In the genomic region with DNA sequence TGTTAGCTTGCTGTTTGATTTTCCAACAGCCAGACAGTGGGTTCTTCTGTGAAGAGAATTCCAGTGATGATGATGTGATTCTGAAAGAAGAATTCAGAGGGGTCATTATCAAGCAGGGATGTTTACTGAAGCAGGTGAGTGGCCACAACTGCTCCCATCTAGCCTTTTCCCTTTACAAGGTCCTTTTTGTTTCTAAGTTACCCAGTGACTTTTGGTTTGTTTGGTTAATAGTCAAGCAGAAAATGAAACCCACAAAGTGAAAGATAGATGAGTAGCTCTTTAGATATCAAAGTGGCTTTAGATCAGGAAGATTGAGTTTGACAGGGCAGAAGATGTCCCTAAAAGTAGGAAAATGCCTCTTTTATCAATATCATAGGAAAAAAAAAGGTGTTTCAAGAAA, we compare ENCODE assay signal across 12 cellular contexts. TPM values are rescaled to one million over a fixed set of nuclear protein-coding genes. Genes with fewer than 3 reads are reported as not detected.
DNase-seq lines count a peak whose midpoint lies in the region; ATAC-seq, FAIRE-seq and TF ChIP-seq lines count a peak whose summit lies in the region.
"Had no signal": no experiment of that assay in that cellular context is flagged by ENCODE, and none has a peak within 500 bp of the region (broad histone marks: within the 10 kb centered on the region; RNA-seq: fewer than 3 reads in every experiment).

No MANE protein-coding gene starts in this region.

- in situ Hi-C loops in HepG2 (cut with HindIII; ENCODE audit: extremely low pct_ligation_motif_present, low pct_unique_long_range_greater_than_20kb) = no loop called here

- H3K27ac ChIP-seq in HepG2 (ENCODE audit: extremely low read length, insufficient read depth, low read length) (no peak overlapping the region), right lobe of liver (no peak overlapping the region)

- TF ChIP-seq EP300 in HepG2 (IDR thresholded peaks at IDR 0.05; ENCODE audit: low read depth in 2 of 2, low read length in 2 of 2) (no peak), HepG2 (CRISPR knock-in tag; IDR thresholded peaks at IDR 0.05; ENCODE audit: borderline replicate concordance) (no peak)

- peaks cover 3% of the 10 kb centered on the region for H3K36me3 Mint-ChIP-seq in activated CD8-positive, alpha-beta T cell treated with anti-CD3 and anti-CD28 coated beads, Interleukin-2, amount 10 ng/mL, durations not matched to agents 7 days and 5 days (ENCODE audit: low read depth)

- H3K4me3 Mint-ChIP-seq in activated CD8-positive, alpha-beta T cell treated with anti-CD3 and anti-CD28 coated beads, Interleukin-2, amount 10 ng/mL, durations not matched to agents 7 days and 5 days = peak overlapping the region; percentile 42

- H3K9me3 Mint-ChIP-seq in activated CD8-positive, alpha-beta T cell treated with anti-CD3 and anti-CD28 coated beads, Interleukin-2, amount 10 ng/mL, durations not matched to agents 7 days and 5 days (ENCODE audit: insufficient read depth) = no peaks in the 10 kb centered on the region

- no peaks in the 10 kb centered on the region for H4K20me1 ChIP-seq in HepG2 (ENCODE audit: insufficient read depth, low read length)

- H3K79me2 ChIP-seq in HepG2 (ENCODE audit: insufficient read depth, low read length) = no peaks in the 10 kb centered on the region

- no peak for TF ChIP-seq CTCF in HepG2 (CRISPR knock-in tag; IDR thresholded peaks at IDR 0.05)
- no peak for TF ChIP-seq CTCF in right lobe of liver (IDR thresholded peaks at IDR 0.05)
- no peak for TF ChIP-seq CTCF in GM20000 (IDR thresholded peaks at IDR 0.05; ENCODE audit: extremely low read depth, missing control alignments)

- BruUV-seq in HepG2 (replicated peaks; lab: Mats Ljungman, UMichigan) = no TSS peak

- no peaks in the 10 kb centered on the region for H3K36me3 ChIP-seq in HepG2 (replicated peaks in 1 of 2; ENCODE audit: control insufficient read depth in 1 of 2, insufficient read depth in 2 of 2, low read length in 2 of 2)
- H3K36me3 ChIP-seq in right lobe of liver = no peaks in the 10 kb centered on the region
- H3K36me3 ChIP-seq: stomach had no signal

- no peak for FAIRE-seq in HepG2 (lab: Jason Lieb, UNC)
- FAIRE-seq: K562 had no signal

- peaks cover 0 to 9% of the 10 kb centered on the region in 2 experiments; a peak in 1 of 5 replicates for H3K27me3 ChIP-seq in HepG2 (ENCODE audit: control insufficient read depth in 1 of 2, insufficient read depth in 2 of 2, low read length in 2 of 2)
- H3K27me3 ChIP-seq in right lobe of liver = no peaks in the 10 kb centered on the region
- H3K27me3 ChIP-seq: stomach had no signal

- TF ChIP-seq RAD21 in HepG2 (CRISPR knock-in tag; IDR thresholded peaks at IDR 0.05) = no peak

- no peaks in the 10 kb centered on the region for H3K9me3 ChIP-seq in HepG2 (ENCODE audit: low read length)
- H3K9me3 ChIP-seq in right lobe of liver = no peaks in the 10 kb centered on the region
- H3K9me3 ChIP-seq: stomach had no signal

- H3K4me1 ChIP-seq in HepG2 (ENCODE audit: insufficient read depth, low read length) (0 out of 2 replicates have a peak, but pooled peaks cover 5% of the 10 kb centered on the region), right lobe of liver (no peaks in the 10 kb centered on the region)

- peak overlapping the region; percentile 84 for H3K27ac Mint-ChIP-seq in activated CD8-positive, alpha-beta T cell treated with anti-CD3 and anti-CD28 coated beads, Interleukin-2, amount 10 ng/mL, durations not matched to agents 7 days and 5 days

- DNase-seq in HepG2 (ENCODE audit: low spot score) (peak; percentile 15), right lobe of liver (no peak), germinal center (ENCODE audit: low spot score) (no peak), GM20000 (ENCODE audit: low spot score) (no peak), cerebellum (ENCODE audit: low spot score) (no peak)
- no peak for DNase-seq in activated CD8-positive, alpha-beta T cell treated with anti-CD3 and anti-CD28 coated beads, Interleukin-2, amount 10 ng/mL, durations not matched to agents 7 days and 5 days
- DNase-seq: activated CD4-positive, alpha-beta T cell treated with anti-CD3 and anti-CD28 coated beads for 1 hour; stomach had no signal

- no peak overlapping the region for H2AFZ ChIP-seq in HepG2 (ENCODE audit: low read length)

- no peak for TF ChIP-seq POLR2A in HepG2 (IDR thresholded peaks at IDR 0.05; ENCODE audit: insufficient read depth in 1 of 2, low read depth in 2 of 2, low read length in 2 of 2)
- no peak for TF ChIP-seq POLR2A in right lobe of liver (IDR thresholded peaks at IDR 0.05)

- H3K27me3 Mint-ChIP-seq in activated CD8-positive, alpha-beta T cell treated with anti-CD3 and anti-CD28 coated beads, Interleukin-2, amount 10 ng/mL, durations not matched to agents 7 days and 5 days (ENCODE audit: low read depth) = peaks cover 13% of the 10 kb centered on the region

- CTCF ChIA-PET in HepG2 (lab: Yijun Ruan, JAX; ENCODE audit: low intra/inter-chr PET ratio, low total read pairs) = no interaction called here
- CTCF ChIA-PET in activated CD8-positive, alpha-beta T cell treated with anti-CD3 and anti-CD28 coated beads, Interleukin-2, amount 10 ng/mL, durations not matched to agents 7 days and 5 days (lab: Charles Lee) = interaction anchor here (0.7 to 3.4 kb wide), 6 partner anchors 14 to 53 kb away, joined by 3 to 22 read pairs (median 3); no protein-coding TSS in a partner anchor

- no peak overlapping the region for H3K4me2 ChIP-seq in HepG2 (ENCODE audit: low read depth, low read length)

- H3K9ac ChIP-seq in HepG2 (ENCODE audit: insufficient read depth, low read depth, low read length) = no peak overlapping the region

- peaks cover 37% of the 10 kb centered on the region for H3K4me1 Mint-ChIP-seq in activated CD8-positive, alpha-beta T cell treated with anti-CD3 and anti-CD28 coated beads, Interleukin-2, amount 10 ng/mL, durations not matched to agents 7 days and 5 days (ENCODE audit: low read depth)

- ATAC-seq in HepG2 (no peak), right lobe of liver (no peak), HG02981 (IDR thresholded peaks at IDR 0.05; ENCODE audit: unreplicated experiment) (peak; percentile 39), GM19035 (IDR thresholded peaks at IDR 0.05; ENCODE audit: unreplicated experiment) (no peak)
- peak; percentile 34 for ATAC-seq in activated CD8-positive, alpha-beta T cell treated with anti-CD3 and anti-CD28 coated beads, Interleukin-2, amount 10 ng/mL, durations not matched to agents 7 days and 5 days
- ATAC-seq: K562 had no signal

- no peak overlapping the region for H3K4me3 ChIP-seq in HepG2 (replicated peaks in 1 of 3; ENCODE audit: insufficient read depth in 1 of 3, low read depth in 2 of 3, low read length in 3 of 3)
- no peak overlapping the region for H3K4me3 ChIP-seq in right lobe of liver
- H3K4me3 ChIP-seq: K562, stomach had no signal

- intact Hi-C loops in HepG2 (cut with micrococcal nuclease; ENCODE audit: unreplicated experiment) = no loop called here
- intact Hi-C loops in right lobe of liver (cut with DNase I) = no loop called here

- POLR2A ChIA-PET in HepG2 (lab: Yijun Ruan, JAX) = no interaction called here
- POLR2A ChIA-PET in activated CD8-positive, alpha-beta T cell treated with anti-CD3 and anti-CD28 coated beads, Interleukin-2, amount 10 ng/mL, durations not matched to agents 7 days and 5 days (lab: Charles Lee) = interaction anchor here (0.7 to 2.5 kb wide), 5 partner anchors 9 to 936 kb away, joined by 3 to 9 read pairs (median 4); partner anchors contain the start of gene PPP3R1

TF ChIP-seq in HepG2, 621 proteins besides CTCF, POLR2A, EP300 and RAD21 (continues in another document):
- TF ChIP-seq KDM5A (IDR thresholded peaks at IDR 0.05; ENCODE audit: borderline replicate concordance, low read length) (no peak), GATA4 (IDR thresholded peaks at IDR 0.05; ENCODE audit: borderline replicate concordance, low read depth) (no peak), ZKSCAN1 (IDR thresholded peaks at IDR 0.05; ENCODE audit: low read length) (no peak)

RNA-seq across cellular contexts. Expression of gene PLEK, which starts 23.3 kb away (rescaled TPM):
- not detected in 2 replicates for total RNA-seq in HepG2 (2016; rRNA removed; fragmentation: Illumina TruSeq; extraction: Trizol)
- total RNA-seq in HepG2 (2016; cell fraction: cytosol; rRNA removed; fragmentation: Illumina TruSeq; extraction: Trizol; ENCODE audit: low read depth) = not detected in 2 replicates
- not detected in 2 replicates for total RNA-seq in HepG2 (2016; cell fraction: insoluble cytoplasmic fraction; rRNA removed; fragmentation: Illumina TruSeq; extraction: Trizol)
- not detected in 2 replicates for total RNA-seq in HepG2 (2016; cell fraction: membrane; rRNA removed; fragmentation: Illumina TruSeq; extraction: Trizol)
- total RNA-seq in HepG2 (2016; cell fraction: nucleus; rRNA removed; fragmentation: Illumina TruSeq; extraction: Trizol) = not detected in 2 replicates
- 0.05 TPM in 1 of 2 replicates, not detected in the other for polyA plus RNA-seq in HepG2 (2011; rRNA removed)
- polyA plus RNA-seq in HepG2 (2011; cell fraction: cytosol; rRNA removed) = 0.04 TPM in 2 replicates
- polyA plus RNA-seq in HepG2 (2011; cell fraction: nucleus; rRNA removed) = 0.12 TPM in 1 of 2 replicates, not detected in the other
- polyA plus RNA-seq in HepG2 (2012) = not detected in 2 replicates
- polyA plus RNA-seq in HepG2 (2016; cell fraction: cytosol; fragmentation: Illumina TruSeq; extraction: Trizol; ENCODE audit: low read depth) = not detected in 2 replicates
- not detected in 2 replicates for polyA plus RNA-seq in HepG2 (2016; cell fraction: insoluble cytoplasmic fraction; fragmentation: Illumina TruSeq; extraction: Trizol; ENCODE audit: low read depth)
- not detected in 2 replicates for polyA plus RNA-seq in HepG2 (2016; cell fraction: membrane; fragmentation: Illumina TruSeq; extraction: Trizol; ENCODE audit: low read depth)
- polyA plus RNA-seq in HepG2 (2016; cell fraction: nucleus; fragmentation: Illumina TruSeq; extraction: Trizol; ENCODE audit: insufficient read depth, low read depth) = not detected in 2 replicates
- 0.21 TPM in 1 of 2 replicates, not detected in the other for polyA minus RNA-seq in HepG2 (2011; rRNA and poly(A)+ RNA removed; ENCODE audit: low replicate concordance)
- not detected in 2 replicates for polyA minus RNA-seq in HepG2 (2011; cell fraction: cytosol; rRNA and poly(A)+ RNA removed)
- polyA minus RNA-seq in HepG2 (2011; cell fraction: nucleus; rRNA and poly(A)+ RNA removed) = not detected in 2 replicates
- total RNA-seq in right lobe of liver = 10 to 100 TPM in 1 of 6 experiments, 1 to 10 TPM in 4, under 1 TPM in 1; 0.98 to 14.8 (median 2.4) TPM
- total RNA-seq in activated CD8-positive, alpha-beta T cell treated with anti-CD3 and anti-CD28 coated beads, Interleukin-2, amount 10 ng/mL, durations not matched to agents 7 days and 5 days = 1 to 10 TPM; 4.5 to 4.7 TPM
- 2.7 TPM for total RNA-seq in cerebellum
- total RNA-seq: NCI-H460 had no signal

Comparison
In these comparisons a context has a peak if more than half of its experiments do, and no peak if none do; other contexts are left out.
1. ATAC-seq: peak in HG02981 (single experiment) and activated CD8-positive, alpha-beta T cell treated with anti-CD3 and anti-CD28 coated beads, Interleukin-2, amount 10 ng/mL, durations not matched to agents 7 days and 5 days (single experiment); none in HepG2 (single experiment), right lobe of liver (0 of 4) and GM19035 (single experiment).